Comparison of ENCODE assay signal across 9 cellular contexts in the genomic region with DNA sequence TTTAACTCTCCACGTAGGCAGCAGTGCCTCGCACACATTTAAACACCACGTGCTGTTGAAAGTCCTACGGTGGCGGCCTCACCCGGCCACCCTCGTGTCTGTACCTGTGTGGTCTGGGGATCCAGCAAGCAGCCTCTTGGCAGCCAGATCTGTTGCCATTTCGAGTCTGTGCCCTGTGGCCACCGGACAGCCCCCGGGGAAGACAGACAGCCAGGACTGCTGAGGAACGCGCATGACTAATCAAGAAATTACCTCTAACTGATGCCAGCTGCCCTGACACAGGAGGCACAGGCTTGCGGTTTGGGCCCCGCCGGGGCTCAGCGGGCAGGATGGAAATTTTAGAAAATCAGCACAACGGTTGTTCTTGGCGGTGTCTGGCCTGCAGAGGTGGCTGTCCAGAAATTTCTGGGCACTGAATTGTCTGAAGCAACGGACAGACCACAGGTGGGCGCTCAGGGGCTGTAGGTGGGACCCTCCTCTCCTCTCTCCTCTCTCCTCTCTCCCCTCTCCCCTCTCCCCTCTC. TPM values are rescaled to one million over a fixed set of nuclear protein-coding genes. Genes with fewer than 3 reads are reported as not detected.
A peak's percentile ranks its signal among the peaks of the same experiment; 100 is the strongest.
DNase-seq lines count a peak whose midpoint lies in the region; ATAC-seq lines count a peak whose summit lies in the region.
"Had no signal": no experiment of that assay in that cellular context is flagged by ENCODE, and none has a peak within 500 bp of the region (broad histone marks: within the 10 kb centered on the region; RNA-seq: fewer than 3 reads in every experiment).

No MANE protein-coding gene starts in this region.

- peaks cover 43% of the 10 kb centered on the region for H3K36me3 Mint-ChIP-seq in activated CD4-positive, alpha-beta T cell treated with anti-CD3 and anti-CD28 coated beads, Interleukin-2, amount 10 ng/mL, durations not matched to agents 24 days and 14 days (ENCODE audit: low read depth)

- DNase-seq in GM04504 (ENCODE audit: low read depth) (peak; percentile 16), M059J (ENCODE audit: low read depth) (peak; percentile 95), middle frontal gyrus (ENCODE audit: extremely low spot score, low spot score) (no peak), NCI-H446 (lab: John Stamatoyannopoulos, UW) (no peak)
- DNase-seq in activated CD4-positive, alpha-beta T cell treated with anti-CD3 and anti-CD28 coated beads, Interleukin-2, amount 10 ng/mL, durations not matched to agents 24 days and 14 days: peak; percentile 90
- peak; percentile 77 to 80 (median 80) for DNase-seq in effector memory CD4-positive, alpha-beta T cell
- peak; percentile 81 for DNase-seq in stimulated activated CD4-positive, alpha-beta T cell treated with anti-CD3 and anti-CD28 coated beads, Interleukin-4, amount 100 ng/mL, for 24 hours

- ATAC-seq in GM21717 (IDR thresholded peaks at IDR 0.05; ENCODE audit: unreplicated experiment): peak; percentile 32

- H3K9me3 Mint-ChIP-seq in activated CD4-positive, alpha-beta T cell treated with anti-CD3 and anti-CD28 coated beads, Interleukin-2, amount 10 ng/mL, durations not matched to agents 24 days and 14 days: peaks cover 13% of the 10 kb centered on the region

- no peak overlapping the region for H3K4me3 ChIP-seq in effector memory CD4-positive, alpha-beta T cell (ENCODE audit: insufficient read depth, low read depth, low read length, poor library complexity, severe bottlenecking)
- H3K4me3 ChIP-seq: right lobe of liver had no signal

- no peaks in the 10 kb centered on the region for H3K27me3 ChIP-seq in effector memory CD4-positive, alpha-beta T cell (replicated peaks; ENCODE audit: control insufficient read depth, insufficient read depth, low read length, poor library complexity, severe bottlenecking)
- H3K27me3 ChIP-seq: right lobe of liver had no signal

- H3K27ac ChIP-seq in effector memory CD4-positive, alpha-beta T cell (ENCODE audit: insufficient read depth, low read length, poor library complexity, severe bottlenecking): peak overlapping the region; percentile 73
- H3K27ac ChIP-seq: right lobe of liver had no signal

- H3K4me3 Mint-ChIP-seq in activated CD4-positive, alpha-beta T cell treated with anti-CD3 and anti-CD28 coated beads, Interleukin-2, amount 10 ng/mL, durations not matched to agents 24 days and 14 days: peak overlapping the region; percentile 83

- intact Hi-C loops in activated CD4-positive, alpha-beta T cell treated with anti-CD3 and anti-CD28 coated beads, Interleukin-2, amount 10 ng/mL, durations not matched to agents 24 days and 14 days (cut with micrococcal nuclease): loop anchor here (1.0 to 5.0 kb wide), 5 partner anchors 13 to 1244 kb away; no protein-coding TSS in a partner anchor

- H3K27ac Mint-ChIP-seq in activated CD4-positive, alpha-beta T cell treated with anti-CD3 and anti-CD28 coated beads, Interleukin-2, amount 10 ng/mL, durations not matched to agents 24 days and 14 days: peak overlapping the region; percentile 92

- H3K4me1 Mint-ChIP-seq in activated CD4-positive, alpha-beta T cell treated with anti-CD3 and anti-CD28 coated beads, Interleukin-2, amount 10 ng/mL, durations not matched to agents 24 days and 14 days: peaks cover 70% of the 10 kb centered on the region

- no peaks in the 10 kb centered on the region for H3K9me3 ChIP-seq in effector memory CD4-positive, alpha-beta T cell (ENCODE audit: control insufficient read depth, low read length)
- H3K9me3 ChIP-seq: right lobe of liver had no signal

- H3K27me3 Mint-ChIP-seq in activated CD4-positive, alpha-beta T cell treated with anti-CD3 and anti-CD28 coated beads, Interleukin-2, amount 10 ng/mL, durations not matched to agents 24 days and 14 days: no peaks in the 10 kb centered on the region

- H3K4me1 ChIP-seq in effector memory CD4-positive, alpha-beta T cell (ENCODE audit: control insufficient read depth, insufficient read depth, low read length, poor library complexity, severe bottlenecking): peaks cover 75% of the 10 kb centered on the region
- H3K4me1 ChIP-seq: right lobe of liver had no signal

- H3K36me3 ChIP-seq in effector memory CD4-positive, alpha-beta T cell (ENCODE audit: control insufficient read depth, insufficient read depth, low read length): peaks cover 24% of the 10 kb centered on the region
- H3K36me3 ChIP-seq: right lobe of liver had no signal

RNA-seq across cellular contexts. Expression of gene ASMTL, which starts 15.6 kb away (rescaled TPM):
- total RNA-seq in M059J (2014; rRNA removed; shearing (Covaris generic)): 6.3 and 7.2 TPM in 2 replicates
- 44.5 and 46.6 TPM in 2 replicates for total RNA-seq in activated CD4-positive, alpha-beta T cell treated with anti-CD3 and anti-CD28 coated beads, Interleukin-2, amount 10 ng/mL, durations not matched to agents 24 days and 14 days

Comparison
In these comparisons a context has a peak if more than half of its experiments do, and no peak if none do; other contexts are left out.
1. DNase-seq: peak in GM04504 (single experiment), M059J (single experiment), activated CD4-positive, alpha-beta T cell treated with anti-CD3 and anti-CD28 coated beads, Interleukin-2, amount 10 ng/mL, durations not matched to agents 24 days and 14 days (single experiment), effector memory CD4-positive, alpha-beta T cell (3 of 3) and stimulated activated CD4-positive, alpha-beta T cell treated with anti-CD3 and anti-CD28 coated beads, Interleukin-4, amount 100 ng/mL, for 24 hours (single experiment); none in middle frontal gyrus (single experiment) and NCI-H446 (0 of 2).